Comparison of ENCODE assay signal across 12 cellular contexts in the genomic region with DNA sequence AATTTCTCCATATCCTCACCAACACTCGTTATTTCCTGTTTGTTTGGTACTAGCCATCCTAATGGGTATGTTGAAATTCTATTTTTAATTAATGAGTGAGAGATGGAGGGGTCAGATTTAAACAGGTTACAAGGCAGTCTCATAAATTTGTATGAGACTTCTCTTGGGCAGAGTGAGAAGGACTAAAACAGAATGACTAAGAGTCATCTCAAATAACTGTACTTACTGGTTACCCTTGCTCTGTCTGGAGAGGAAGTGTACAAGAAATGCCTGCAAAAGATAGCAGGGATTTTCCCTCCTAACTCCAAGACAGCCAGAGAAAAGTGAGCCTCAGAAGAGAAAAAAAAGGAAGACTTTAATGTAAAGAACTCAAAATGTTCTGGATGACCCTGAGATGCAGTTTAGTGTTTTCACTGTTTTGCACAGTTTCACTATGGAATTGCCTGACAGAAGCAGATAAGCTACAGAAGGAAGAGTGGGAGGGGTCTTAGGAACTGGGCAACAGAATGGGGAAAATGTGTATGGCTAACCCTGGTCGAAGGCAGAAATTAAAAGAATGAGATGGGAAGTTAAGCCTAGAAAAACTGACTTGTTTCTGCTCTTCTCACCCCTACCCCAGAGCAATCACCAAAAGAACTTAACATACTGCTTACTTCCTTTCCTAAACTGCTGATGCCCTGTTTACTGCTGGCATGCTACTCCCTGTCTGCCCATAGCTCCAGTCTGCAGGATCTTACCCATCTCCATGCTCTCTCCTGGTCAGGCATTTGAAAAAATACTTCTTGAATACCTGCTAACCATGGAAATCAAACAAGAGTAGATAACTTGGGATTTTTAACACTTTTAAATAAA.
DNase-seq lines count a peak whose midpoint lies in the region; ATAC-seq and TF ChIP-seq lines count a peak whose summit lies in the region.
"Had no signal": no experiment of that assay in that cellular context is flagged by ENCODE, and none has a peak within 500 bp of the region (broad histone marks: within the 10 kb centered on the region; RNA-seq: fewer than 3 reads in every experiment).

No MANE protein-coding gene starts in this region.

- H3K4me3 Mint-ChIP-seq in type B pancreatic cell: no peak overlapping the region
- H3K4me3 Mint-ChIP-seq: CD8-positive, alpha-beta memory T cell; IgD-negative memory B cell; naive thymus-derived CD8-positive, alpha-beta T cell had no signal

- no peaks in the 10 kb centered on the region for H3K27me3 Mint-ChIP-seq in type B pancreatic cell
- H3K27me3 Mint-ChIP-seq: IgD-negative memory B cell had no signal

- no peak for TF ChIP-seq CTCF in type B pancreatic cell (conservative IDR thresholded peaks at IDR 0.05)

- DNase-seq in dermis blood vessel endothelial cell (peak; percentile 36), renal cortical epithelial cell (ENCODE audit: low read depth) (peak; percentile 18), RKO (ENCODE audit: low spot score) (no peak), type B pancreatic cell (ENCODE audit: extremely low spot score, unreplicated experiment) (no peak)
- DNase-seq: amygdala; CD8-positive, alpha-beta memory T cell; naive thymus-derived CD8-positive, alpha-beta T cell; NCI-H1930 had no signal

- H3K36me3 Mint-ChIP-seq in type B pancreatic cell: no peaks in the 10 kb centered on the region
- H3K36me3 Mint-ChIP-seq: CD8-positive, alpha-beta memory T cell; IgD-negative memory B cell; naive thymus-derived CD8-positive, alpha-beta T cell had no signal

- no peak overlapping the region for H3K27ac Mint-ChIP-seq in type B pancreatic cell
- H3K27ac Mint-ChIP-seq: CD8-positive, alpha-beta memory T cell; naive thymus-derived CD8-positive, alpha-beta T cell had no signal

- peaks cover 10% of the 10 kb centered on the region for H3K4me1 Mint-ChIP-seq in type B pancreatic cell (ENCODE audit: unreplicated experiment)
- H3K4me1 Mint-ChIP-seq: CD8-positive, alpha-beta memory T cell; naive thymus-derived CD8-positive, alpha-beta T cell had no signal

- peaks cover 3% of the 10 kb centered on the region for H3K9me3 Mint-ChIP-seq in type B pancreatic cell
- H3K9me3 Mint-ChIP-seq: CD8-positive, alpha-beta memory T cell; IgD-negative memory B cell had no signal

- ATAC-seq in GM18907 (IDR thresholded peaks at IDR 0.05; ENCODE audit: unreplicated experiment) (peak; percentile 35), HG03460 (IDR thresholded peaks at IDR 0.05; ENCODE audit: unreplicated experiment) (peak; percentile 31), GM18519 (IDR thresholded peaks at IDR 0.05; ENCODE audit: low FRiP score, unreplicated experiment) (no peak)
- ATAC-seq: naive thymus-derived CD8-positive, alpha-beta T cell had no signal

Comparison
In these comparisons a context has a peak if more than half of its experiments do, and no peak if none do; other contexts are left out.
1. DNase-seq: peak in dermis blood vessel endothelial cell (single experiment) and renal cortical epithelial cell (single experiment); none in RKO (single experiment) and type B pancreatic cell (single experiment).